In genomic region chr9:7006417-7006816, GRCh38 we compare ENCODE assay signal across 25 cellular contexts.
"Had no signal": no experiment of that assay in that cellular context is flagged by ENCODE, and none has a peak within 500 bp of the region (broad histone marks: within the 10 kb centered on the region; RNA-seq: fewer than 3 reads in every experiment).

No MANE protein-coding gene starts in this region.

- H3K36me3 ChIP-seq: SJCRH30 had no signal

- ATAC-seq: activated CD4-positive, alpha-beta T cell treated with anti-CD3 and anti-CD28 coated beads for 36 hours had no signal

- H3K4me1 ChIP-seq: adrenal gland, Peyer's patch, SJCRH30 had no signal

- H3K27me3 Mint-ChIP-seq: activated CD4-positive, alpha-beta memory T cell treated with anti-CD3 and anti-CD28 coated beads, Interleukin-2, amount 10 ng/mL, durations not matched to agents 7 days and 5 days; activated CD4-positive, alpha-beta T cell treated with anti-CD3 and anti-CD28 coated beads for 36 hours; activated naive CD8-positive, alpha-beta T cell treated with anti-CD3 and anti-CD28 coated beads, Interleukin-2, amount 10 ng/mL, durations not matched to agents 7 days and 5 days had no signal

- H3K27ac ChIP-seq: adrenal gland, Peyer's patch, RWPE1, SJCRH30, VCaP had no signal

- H3K4me3 ChIP-seq: adrenal gland, Peyer's patch, SJCRH30 had no signal

- DNase-seq: activated CD4-positive, alpha-beta memory T cell treated with anti-CD3 and anti-CD28 coated beads, Interleukin-2, amount 10 ng/mL, durations not matched to agents 7 days and 5 days; activated CD4-positive, alpha-beta T cell treated with anti-CD3 and anti-CD28 coated beads for 36 hours; activated CD4-positive, alpha-beta T cell treated with anti-CD3 and anti-CD28 coated beads, Interleukin-2, amount 50 U/mL, for 1 hour; activated CD8-positive, alpha-beta memory T cell treated with anti-CD3 and anti-CD28 coated beads, Interleukin-2, amount 50 U/mL, for 4 hours; activated naive CD4-positive, alpha-beta T cell treated with anti-CD3 and anti-CD28 coated beads, Interleukin-2, amount 50 U/mL, for 16 hours; activated naive CD8-positive, alpha-beta T cell treated with anti-CD3 and anti-CD28 coated beads, Interleukin-2, amount 10 ng/mL, durations not matched to agents 7 days and 5 days; adrenal gland; anterior cingulate cortex; cerebellar nuclear complex; MM.1S; NCI-H1048; NCI-H1417; NCI-H1930; NCI-H2171; NCI-H2227 treated with DMSO at 0.1 percent for 48 hours; NCI-H510A; NCI-H526 treated with DMSO at 0.1 percent for 48 hours; NCI-H82; Peyer's patch; Right ventricle myocardium superior; SJCRH30; SK-N-SH; T-helper 1 cell had no signal

- H3K4me3 Mint-ChIP-seq: activated CD4-positive, alpha-beta memory T cell treated with anti-CD3 and anti-CD28 coated beads, Interleukin-2, amount 10 ng/mL, durations not matched to agents 7 days and 5 days; activated CD4-positive, alpha-beta T cell treated with anti-CD3 and anti-CD28 coated beads for 36 hours; activated naive CD8-positive, alpha-beta T cell treated with anti-CD3 and anti-CD28 coated beads, Interleukin-2, amount 10 ng/mL, durations not matched to agents 7 days and 5 days had no signal

- H3K9me3 ChIP-seq: adrenal gland, SJCRH30, SK-N-SH had no signal

- H3K9ac ChIP-seq: SK-N-SH had no signal

- H3K27me3 ChIP-seq: adrenal gland, Peyer's patch, SJCRH30 had no signal

- H3K27ac Mint-ChIP-seq: activated CD4-positive, alpha-beta memory T cell treated with anti-CD3 and anti-CD28 coated beads, Interleukin-2, amount 10 ng/mL, durations not matched to agents 7 days and 5 days; activated CD4-positive, alpha-beta T cell treated with anti-CD3 and anti-CD28 coated beads for 36 hours; activated naive CD8-positive, alpha-beta T cell treated with anti-CD3 and anti-CD28 coated beads, Interleukin-2, amount 10 ng/mL, durations not matched to agents 7 days and 5 days had no signal
